Comparison of ENCODE assay signal across 8 cellular contexts in genomic region chr22:23893957-23894709, GRCh38. TPM values are rescaled to one million over a fixed set of nuclear protein-coding genes. Genes with fewer than 3 reads are reported as not detected.
DNase-seq lines count a peak whose midpoint lies in the region; ATAC-seq, FAIRE-seq and TF ChIP-seq lines count a peak whose summit lies in the region.

TSS of gene MIF (plus strand) at chr22:23894383. CDS start at chr22:23894475, 92 bp downstream.

- POLR2A ChIA-PET in H1 (lab: Charles Lee; ENCODE audit: partially characterized antibody), result interaction anchor here (0.6 to 3.0 kb wide), 28 partner anchors 10 to 352 kb away, joined by 3 to 31 read pairs (median 5); partner anchors contain the start of genes SLC2A11 and SUSD2

- H2AK5ac ChIP-seq in H1 (ENCODE audit: low read depth, low read length) (peak within 1 kb of the TSS; percentile 14; the same call in 1 of the 2 replicates), mesenchymal stem cell (ENCODE audit: low read length, severe bottlenecking) (peak within 1 kb of the TSS; percentile 36)

- H3K4me1 ChIP-seq in H1 (replicated peaks in 1 of 4; ENCODE audit: control insufficient read depth in 3 of 4, insufficient read depth in 4 of 4, low read length in 3 of 4), result peaks cover 9 to 34% (median 17%) of the 10 kb centered on the region in 4 experiments
- peaks cover 28% of the 10 kb centered on the region for H3K4me1 ChIP-seq in mesenchymal stem cell (ENCODE audit: control insufficient read depth, insufficient read depth, low read depth, low read length)

- no peak for TF ChIP-seq EP300 in H1 (IDR thresholded peaks at IDR 0.05; ENCODE audit: borderline replicate concordance in 1 of 2, low read depth in 2 of 2, low read length in 2 of 2)

- peak within 1 kb of the TSS; percentile 99 for H3K18ac ChIP-seq in H1 (ENCODE audit: extremely low read depth, low read length)
- H3K18ac ChIP-seq in mesenchymal stem cell (ENCODE audit: low read depth in 1 of 2, low read length in 2 of 2), result peak within 1 kb of the TSS; percentile 98

- H3K79me2 ChIP-seq in H1 (ENCODE audit: control insufficient read depth in 1 of 2, insufficient read depth in 2 of 2, low read length in 2 of 2), result peaks cover 0 to 7% of the 10 kb centered on the region in 2 experiments; a peak in 1 of 4 replicates

- H3K27me3 ChIP-seq in H1 (replicated peaks in 1 of 4; ENCODE audit: control insufficient read depth in 3 of 4, extremely low read depth in 1 of 4, insufficient read depth in 3 of 4, low read length in 3 of 4) (peaks cover 0 to 3% (median 1%) of the 10 kb centered on the region in 4 experiments; a peak in 2 of 7 replicates), mesenchymal stem cell (ENCODE audit: control insufficient read depth in 1 of 2, insufficient read depth in 1 of 2, low read length in 2 of 2) (no peaks in the 10 kb centered on the region)

- peak; percentile 74 to 89 (median 82) for TF ChIP-seq CTCF in H1 (IDR thresholded peaks at IDR 0.05; ENCODE audit: control extremely low read depth in 1 of 3, insufficient read depth in 1 of 3, low read depth in 1 of 3, low read length in 3 of 3)

- H3K4ac ChIP-seq in H1 (replicated peaks; ENCODE audit: insufficient read length, low read depth, low read length), result peak within 1 kb of the TSS; percentile 91
- peak within 1 kb of the TSS; percentile 84 to 94 for H3K4ac ChIP-seq in mesenchymal stem cell (ENCODE audit: low read depth in 1 of 2, low read length in 2 of 2)

- H4K8ac ChIP-seq in H1 (ENCODE audit: extremely low read depth, insufficient read depth, low read length), result peak within 1 kb of the TSS; percentile 97
- peak within 1 kb of the TSS; percentile 95 for H4K8ac ChIP-seq in mesenchymal stem cell (ENCODE audit: low read length)

- H2BK12ac ChIP-seq in H1 (ENCODE audit: low read depth, low read length), result peak within 1 kb of the TSS; percentile 80; the same call in 1 of the 2 replicates
- H2BK12ac ChIP-seq in mesenchymal stem cell (ENCODE audit: low read length in 2 of 2), result peak within 1 kb of the TSS in 1 of 2 experiments; percentile 57

- H3K36me3 ChIP-seq in H1 (ENCODE audit: control insufficient read depth in 2 of 4, insufficient read depth in 4 of 4, low read length in 3 of 4), result peaks cover 14 to 20% (median 18%) of the 10 kb centered on the region in 4 experiments
- peaks cover 24 to 35% of the 10 kb centered on the region in 2 experiments for H3K36me3 ChIP-seq in mesenchymal stem cell (ENCODE audit: control insufficient read depth in 1 of 2, insufficient read depth in 2 of 2, low read depth in 1 of 2, low read length in 2 of 2)

- peak; percentile 94 to 96 for TF ChIP-seq POLR2A in H1 (IDR thresholded peaks at IDR 0.05; ENCODE audit: control extremely low read depth in 1 of 2, low read depth in 2 of 2, low read length in 2 of 2)

- ATAC-seq in GM21367 (IDR thresholded peaks at IDR 0.05; ENCODE audit: unreplicated experiment), result peak; percentile 65

- peak within 1 kb of the TSS; percentile 12 for H2BK120ac ChIP-seq in H1 (replicated peaks; ENCODE audit: low read depth, low read length)
- peak within 1 kb of the TSS; percentile 66 for H2BK120ac ChIP-seq in mesenchymal stem cell (ENCODE audit: low read depth, low read length)

- peak within 1 kb of the TSS; percentile 94 for H3K27ac ChIP-seq in H1 (ENCODE audit: low read depth, low read length)
- peak within 1 kb of the TSS; percentile 93 for H3K27ac ChIP-seq in mesenchymal stem cell (ENCODE audit: low read length, poor library complexity, severe bottlenecking)

- H2AFZ ChIP-seq in H1 (ENCODE audit: low read length), result 0 out of 2 replicates have a peak within 1 kb of the TSS, but pooled peaks have one; percentile 10
- H2AFZ ChIP-seq in mesenchymal stem cell (ENCODE audit: low read depth, low read length), result peak within 1 kb of the TSS; percentile 83

- peak within 1 kb of the TSS; percentile 94 for H3K56ac ChIP-seq in H1 (replicated peaks; ENCODE audit: insufficient read length, low read depth, low read length)

- DNase-seq in Caki2 (ENCODE audit: low read depth) (peak; percentile 96), HTR-8/SVneo (ENCODE audit: insufficient read length, low spot score) (peak; percentile 83), NOMO-1 treated with dmso at 0.1 percent for 144 hours (lab: John Stamatoyannopoulos, UW; ENCODE audit: unreplicated experiment) (peak; percentile 97), H1 (ENCODE audit: low read depth in 1 of 2, low spot score in 2 of 2) (peak; percentile 93 to 100), mesenchymal stem cell (peak; percentile 94)
- peak; percentile 97 to 99 (median 98) for DNase-seq in activated CD8-positive, alpha-beta memory T cell treated with anti-CD3 and anti-CD28 coated beads for 48 hours (ENCODE audit: low read depth in 2 of 3, low spot score in 2 of 3)
- peak; percentile 96 for DNase-seq in stimulated activated CD8-positive, alpha-beta memory T cell treated with anti-CD3 and anti-CD28 coated beads, Interleukin-12 subunit alpha, Interleukin-12 subunit beta, amount 100 ng/mL, for 4 hours (ENCODE audit: low read depth)

- peak; percentile 33 to 53; a peak in 3 of 4 replicates for TF ChIP-seq RAD21 in H1 (IDR thresholded peaks at IDR 0.05 in 1 of 2, conservative IDR thresholded peaks at IDR 0.05 in 1 of 2; ENCODE audit: low read depth in 2 of 2, low read length in 2 of 2)

- WGBS in H1 (ENCODE audit: extremely low coverage in 1 of 2, insufficient coverage in 1 of 2, insufficient read length in 1 of 2, insufficient replicate concordance in 2 of 2, low coverage in 1 of 2, low lambda C conversion rate in 2 of 2, missing lambda C conversion rate in 1 of 2), 2 experiments, result 2% methylated on average over 57 of the region's 71 CpGs; no CpG with 5 or more reads in 1 of the 2 experiments
- under 1% methylated on average over 63 of the region's 71 CpGs for WGBS in mesenchymal stem cell

- H3K9ac ChIP-seq in H1 (replicated peaks in 1 of 4; ENCODE audit: extremely low read depth in 1 of 4, low read depth in 3 of 4, low read length in 3 of 4) (peak within 1 kb of the TSS; percentile 51 to 95 (median 90)), mesenchymal stem cell (ENCODE audit: low read length) (peak within 1 kb of the TSS; percentile 94)

- H3K14ac ChIP-seq in H1 (ENCODE audit: insufficient read length) (no peak within 1 kb of the TSS), mesenchymal stem cell (ENCODE audit: low read length in 2 of 2) (peak within 1 kb of the TSS; percentile 29 to 98)

- H4K5ac ChIP-seq in H1 (ENCODE audit: insufficient read length, low read depth, low read length), result peak within 1 kb of the TSS; percentile 95

- no peak within 1 kb of the TSS for H3K23ac ChIP-seq in H1 (ENCODE audit: insufficient read length)
- H3K23ac ChIP-seq in mesenchymal stem cell (ENCODE audit: low read length in 2 of 2), result peak within 1 kb of the TSS in 1 of 2 experiments; percentile 86

- CTCF ChIA-PET in H1 (lab: Charles Lee; ENCODE audit: partially characterized antibody), result interaction anchor here (0.6 to 3.1 kb wide), 20 partner anchors 10 to 143 kb away, joined by 3 to 19 read pairs (median 4); partner anchors contain the start of gene SLC2A11

- peak within 1 kb of the TSS; percentile 90 for H4K91ac ChIP-seq in H1 (replicated peaks; ENCODE audit: insufficient read length, low read length)
- peak within 1 kb of the TSS; percentile 88 for H4K91ac ChIP-seq in mesenchymal stem cell (ENCODE audit: low read length)

- H2BK15ac ChIP-seq in H1 (ENCODE audit: low read length), result 0 out of 2 replicates have a peak within 1 kb of the TSS, but pooled peaks have one; percentile 1
- H2BK15ac ChIP-seq in mesenchymal stem cell (ENCODE audit: low read depth, poor library complexity, severe bottlenecking), result peak within 1 kb of the TSS; percentile 92

- H2BK5ac ChIP-seq in H1 (ENCODE audit: low read depth, low read length) (peak within 1 kb of the TSS; percentile 97), mesenchymal stem cell (ENCODE audit: low read depth, low read length, poor library complexity, severe bottlenecking) (peak within 1 kb of the TSS; percentile 66)

- H3K4me3 ChIP-seq in H1 (ENCODE audit: extremely low read depth in 1 of 4, insufficient read depth in 2 of 4, low read depth in 3 of 4, low read length in 4 of 4) (peak within 1 kb of the TSS; percentile 72 to 91 (median 81)), mesenchymal stem cell (ENCODE audit: insufficient read depth in 1 of 2, low read depth in 1 of 2, low read length in 2 of 2) (peak within 1 kb of the TSS; percentile 87 to 88)

- no peak within 1 kb of the TSS for H2BK20ac ChIP-seq in H1 (ENCODE audit: low read length)

- no peaks in the 10 kb centered on the region; the same call in none of the 2 replicates for H3K79me1 ChIP-seq in H1 (ENCODE audit: low read depth, low read length)
- peaks cover 16% of the 10 kb centered on the region for H3K79me1 ChIP-seq in mesenchymal stem cell (replicated peaks; ENCODE audit: low read length, poor library complexity, severe bottlenecking)

- H3K9me3 ChIP-seq in H1 (ENCODE audit: insufficient read depth in 2 of 2, low read depth in 1 of 2, low read length in 1 of 2) (peaks cover 7 to 9% of the 10 kb centered on the region in 2 experiments; a peak in 2 of 4 replicates), mesenchymal stem cell (ENCODE audit: control insufficient read depth, low read length) (no peaks in the 10 kb centered on the region)

- peak within 1 kb of the TSS; percentile 58 to 96 for H3K4me2 ChIP-seq in H1 (ENCODE audit: insufficient read depth in 1 of 2, low read depth in 2 of 2, low read length in 2 of 2)
- H3K4me2 ChIP-seq in mesenchymal stem cell (ENCODE audit: low read length, poor library complexity, severe bottlenecking), result peak within 1 kb of the TSS; percentile 83

- peaks cover 6% of the 10 kb centered on the region for H3K23me2 ChIP-seq in H1 (ENCODE audit: low read depth, low read length)

- FAIRE-seq in HTR-8/SVneo (lab: Jason Lieb, UNC) (peak; percentile 58), H1 (lab: Jason Lieb, UNC) (no peak)

- in situ Hi-C loops in Caki2 (cut with HindIII; ENCODE audit: low pct_unique_long_range_greater_than_20kb, low sequenced_read_pairs), result no loop called here

- H4K20me1 ChIP-seq in H1 (replicated peaks in 1 of 2; ENCODE audit: control insufficient read depth in 1 of 2, insufficient read depth in 2 of 2, low read length in 2 of 2), result peaks cover 5 to 11% of the 10 kb centered on the region in 2 experiments

TF ChIP-seq in H1, 55 proteins besides CTCF, POLR2A, EP300 and RAD21 (continues in another document):
- TF ChIP-seq HDAC2 (IDR thresholded peaks at IDR 0.05; ENCODE audit: borderline replicate concordance in 1 of 2, low read depth in 2 of 2, low read length in 2 of 2), result peak in 1 of 2 experiments; percentile 82; a peak in 2 of 4 replicates

RNA-seq across cellular contexts. Expression of gene MIF, which starts in this region (rescaled TPM):
- total RNA-seq in Caki2 (2014; rRNA removed; shearing (Covaris generic); ENCODE audit: low replicate concordance), result 1,968 and 2,027 TPM in 2 replicates
- total RNA-seq in H1 (2021; fragmentation: NEBNext Ultra II Directional; extraction: Animal tissue kit (Norgen Biotek cat#: 25700)), result 1,082 and 1,119 TPM in 2 replicates
- polyA plus RNA-seq in H1 (2011; rRNA removed), result 1,870 and 2,008 TPM in 2 replicates
- 1,234 TPM for polyA plus RNA-seq in H1 (2011; cell fraction: cytosol; rRNA removed)
- polyA plus RNA-seq in H1 (2011; cell fraction: nucleus; rRNA removed), result 854 TPM
- 481 to 1,182 TPM (median 1,056 TPM) in 4 replicates for polyA plus RNA-seq in H1 (2012, experiment 1 of 2)
- polyA plus RNA-seq in H1 (2012, experiment 2 of 2), result 1,334 TPM
- polyA plus RNA-seq in H1 (2013, experiment 1 of 2), result 1,822 TPM
- 1,703 TPM for polyA plus RNA-seq in H1 (2013, experiment 2 of 2)
- 45.6 and 50.1 TPM in 2 replicates for polyA minus RNA-seq in H1 (2011; rRNA and poly(A)+ RNA removed)
- 631 TPM for polyA minus RNA-seq in H1 (2011; cell fraction: cytosol; rRNA and poly(A)+ RNA removed)
- polyA minus RNA-seq in H1 (2011; cell fraction: nucleus; rRNA and poly(A)+ RNA removed), result 307 TPM
- polyA plus RNA-seq in mesenchymal stem cell (2013, experiment 1 of 2), result 908 TPM
- 993 TPM for polyA plus RNA-seq in mesenchymal stem cell (2013, experiment 2 of 2)

Comparison
In these comparisons a context has a peak if more than half of its experiments do, and no peak if none do; other contexts are left out.
1. Peak in every context shown above with its lines: DNase-seq, ATAC-seq, H3K4me3 ChIP-seq and H3K27ac ChIP-seq.